In genomic region chr20:44787299-44787698, GRCh38 we compare ENCODE assay signal across 8 cellular contexts. TPM values are rescaled to one million over a fixed set of nuclear protein-coding genes. Genes with fewer than 3 reads are reported as not detected.
"Had no signal": no experiment of that assay in that cellular context is flagged by ENCODE, and none has a peak within 500 bp of the region (broad histone marks: within the 10 kb centered on the region; RNA-seq: fewer than 3 reads in every experiment).

No MANE protein-coding gene starts in this region.

- ATAC-seq: GM23338, HCT116 had no signal

- H3K36me3 ChIP-seq: HAP-1 had no signal

- H3K9me3 ChIP-seq: HAP-1 had no signal

- H3K4me2 ChIP-seq: GM23338 had no signal

- H3K4me3 ChIP-seq: GM23338, HAP-1 had no signal

- H2AFZ ChIP-seq: GM23338 had no signal

- H3K4me1 ChIP-seq: HAP-1 had no signal

- DNase-seq: H7, HFFc6, KG1 had no signal

RNA-seq across cellular contexts. Expression of gene RIMS4, which starts 23.0 kb away (rescaled TPM):
- total RNA-seq: HFFc6, HT-29 had no signal
- polyA plus RNA-seq: IgD-negative memory B cell had no signal

RNA-seq across cellular contexts. Expression of gene KCNK15, which starts 41.6 kb away (rescaled TPM):
- total RNA-seq: HT-29 had no signal
- polyA plus RNA-seq: IgD-negative memory B cell had no signal
